Comparison of ENCODE assay signal across 11 cellular contexts in genomic region chr5:171975262-171975876, GRCh38. TPM values are rescaled to one million over a fixed set of nuclear protein-coding genes. Genes with fewer than 3 reads are reported as not detected.
A peak's percentile ranks its signal among the peaks of the same experiment; 100 is the strongest.
DNase-seq lines count a peak whose midpoint lies in the region; ATAC-seq and TF ChIP-seq lines count a peak whose summit lies in the region.
"Had no signal": no experiment of that assay in that cellular context is flagged by ENCODE, and none has a peak within 500 bp of the region (broad histone marks: within the 10 kb centered on the region; RNA-seq: fewer than 3 reads in every experiment).

No MANE protein-coding gene starts in this region.

- peaks cover 10% of the 10 kb centered on the region for H3K9me3 Mint-ChIP-seq in WTC11

- POLR2A ChIA-PET in WTC11 (lab: Charles Lee), result interaction anchor here (0.6 kb wide), 1 partner anchor 34 kb away, joined by 3 read pairs; no protein-coding TSS in a partner anchor

- no peak overlapping the region for H2AFZ ChIP-seq in smooth muscle cell (ENCODE audit: low read depth)

- no peak overlapping the region for H3K9ac ChIP-seq in smooth muscle cell (ENCODE audit: low read depth)

- H3K4me3 ChIP-seq in fibroblast of the aortic adventitia (ENCODE audit: low read depth, low read length) (no peak overlapping the region), smooth muscle cell (no peak overlapping the region)

- ATAC-seq in WTC11 (peak; percentile 78), SK-N-SH treated with all-trans-retinoic acid at 6 μM for 48 hours (no peak)

- peak; percentile 6 for DNase-seq in NCI-H2227 (lab: John Stamatoyannopoulos, UW; ENCODE audit: unreplicated experiment)
- no peak for DNase-seq in NCI-H2227 treated with DMSO at 0.1 percent for 48 hours (lab: John Stamatoyannopoulos, UW)
- DNase-seq in WTC11 (ENCODE audit: low spot score), result no peak
- peak; percentile 68 for DNase-seq in fibroblast of the aortic adventitia (ENCODE audit: low read depth)
- DNase-seq in smooth muscle cell (lab: John Stamatoyannopoulos, UW; ENCODE audit: unreplicated experiment), result no peak
- no peak for DNase-seq in mesenteric fat pad (ENCODE audit: low spot score)
- no peak for DNase-seq in NCI-H1694 treated with DMSO at 0.1 percent for 48 hours (lab: John Stamatoyannopoulos, UW)
- DNase-seq: 8988T; activated CD4-positive, alpha-beta T cell treated with anti-CD3 and anti-CD28 coated beads, Interleukin-2, amount 50 U/mL, for 4 hours; stimulated activated CD4-positive, alpha-beta T cell treated with anti-CD3 and anti-CD28 coated beads, Interleukin-15, amount 100 ng/mL, for 24 hours had no signal

- H3K4me3 Mint-ChIP-seq in WTC11, result 0 out of 2 replicates have a peak overlapping the region, but pooled peaks have one; percentile 2

- peak overlapping the region; percentile 1 for H3K27ac ChIP-seq in smooth muscle cell (ENCODE audit: low read depth)

- no peaks in the 10 kb centered on the region for H3K27me3 ChIP-seq in smooth muscle cell (ENCODE audit: low read depth)

- H3K4me1 ChIP-seq in smooth muscle cell (ENCODE audit: low read depth), result peaks cover 22% of the 10 kb centered on the region

- no peak overlapping the region for H3K4me2 ChIP-seq in smooth muscle cell

- peak overlapping the region; percentile 94 for H3K27ac Mint-ChIP-seq in WTC11

- peaks cover 14% of the 10 kb centered on the region for H3K36me3 Mint-ChIP-seq in WTC11

- no peaks in the 10 kb centered on the region for H3F3A ChIP-seq in smooth muscle cell (ENCODE audit: low read depth)

- peaks cover 82% of the 10 kb centered on the region for H3K4me1 Mint-ChIP-seq in WTC11

- TF ChIP-seq CTCF in WTC11 (IDR thresholded peaks at IDR 0.05), result no peak
- TF ChIP-seq CTCF in fibroblast of the aortic adventitia (IDR thresholded peaks at IDR 0.05; ENCODE audit: insufficient read depth, low read length), result no peak
- no peak for TF ChIP-seq CTCF in smooth muscle cell (IDR thresholded peaks at IDR 0.05; ENCODE audit: borderline replicate concordance, insufficient read depth, poor library complexity, severe bottlenecking)

- peaks cover 99% of the 10 kb centered on the region for H4K20me1 ChIP-seq in smooth muscle cell (ENCODE audit: low read depth)

- CTCF ChIA-PET in WTC11 (lab: Charles Lee), result no interaction called here

- no peaks in the 10 kb centered on the region for H3K36me3 ChIP-seq in smooth muscle cell (ENCODE audit: low read depth)

- H3K9me3 ChIP-seq in smooth muscle cell (replicated peaks; ENCODE audit: low read depth), result no peaks in the 10 kb centered on the region

- peaks cover 5% of the 10 kb centered on the region; the same call in 1 of the 2 replicates for H3K27me3 Mint-ChIP-seq in WTC11 (ENCODE audit: low read depth)

- H3K79me2 ChIP-seq in smooth muscle cell (ENCODE audit: low read depth), result peaks cover 97% of the 10 kb centered on the region

- WGBS in smooth muscle cell (ENCODE audit: low lambda C conversion rate), result 68% methylated on average over 3 of the region's 3 CpGs

TF ChIP-seq in WTC11, 78 proteins besides CTCF, POLR2A, EP300 and RAD21 (continues in another document):
- TF ChIP-seq KAT7 (CRISPR knock-in tag; IDR thresholded peaks at IDR 0.05; ENCODE audit: borderline replicate concordance), result no peak
- no peak for TF ChIP-seq USF2 (CRISPR knock-in tag; IDR thresholded peaks at IDR 0.05)
- no peak for TF ChIP-seq AFF4 (CRISPR knock-in tag; IDR thresholded peaks at IDR 0.05; ENCODE audit: borderline replicate concordance)

TF ChIP-seq in SK-N-SH treated with all-trans-retinoic acid at 6 μM for 48 hours, 23 proteins besides CTCF, POLR2A, EP300 and RAD21:
- no peak for TF ChIP-seq ZNF565 (CRISPR knock-in tag; conservative IDR thresholded peaks at IDR 0.05; ENCODE audit: low read depth)
- no peak for TF ChIP-seq BACH2 (CRISPR knock-in tag; IDR thresholded peaks at IDR 0.05; ENCODE audit: borderline replicate concordance)
- no peak for TF ChIP-seq GLIS3 (CRISPR knock-in tag; IDR thresholded peaks at IDR 0.05)
- no peak for TF ChIP-seq PPARA (CRISPR knock-in tag; IDR thresholded peaks at IDR 0.05; ENCODE audit: borderline replicate concordance)
- TF ChIP-seq ZNF8 (CRISPR knock-in tag; IDR thresholded peaks at IDR 0.05), result no peak
- TF ChIP-seq ZFP30 (CRISPR knock-in tag; IDR thresholded peaks at IDR 0.05), result no peak
- TF ChIP-seq ZFP3 (CRISPR knock-in tag; IDR thresholded peaks at IDR 0.05), result no peak
- TF ChIP-seq TOX (CRISPR knock-in tag; IDR thresholded peaks at IDR 0.05; ENCODE audit: borderline replicate concordance), result no peak
- TF ChIP-seq PATZ1 (CRISPR knock-in tag; IDR thresholded peaks at IDR 0.05; ENCODE audit: borderline replicate concordance), result no peak
- no peak for TF ChIP-seq ZC3H10 (CRISPR knock-in tag; IDR thresholded peaks at IDR 0.05)
- no peak for TF ChIP-seq TSHZ2 (CRISPR knock-in tag; IDR thresholded peaks at IDR 0.05)
- TF ChIP-seq CSDC2 (CRISPR knock-in tag; IDR thresholded peaks at IDR 0.05), result no peak
- no peak for TF ChIP-seq ZNF70 (CRISPR knock-in tag; IDR thresholded peaks at IDR 0.05)
- no peak for TF ChIP-seq OSR1 (CRISPR knock-in tag; IDR thresholded peaks at IDR 0.05)
- no peak for TF ChIP-seq ESRRG (CRISPR knock-in tag; IDR thresholded peaks at IDR 0.05)
- TF ChIP-seq RARB (CRISPR knock-in tag; IDR thresholded peaks at IDR 0.05), result no peak
- TF ChIP-seq SNAI2 (CRISPR knock-in tag; IDR thresholded peaks at IDR 0.05), result no peak
- no peak for TF ChIP-seq ARNTL (CRISPR knock-in tag; IDR thresholded peaks at IDR 0.05; ENCODE audit: borderline replicate concordance, low read depth)
- TF ChIP-seq CREB5 (CRISPR knock-in tag; IDR thresholded peaks at IDR 0.05; ENCODE audit: low read depth), result no peak
- TF ChIP-seq ISL1 (CRISPR knock-in tag; IDR thresholded peaks at IDR 0.05), result no peak

RNA-seq across cellular contexts. Expression of gene FBXW11, which starts 31.1 kb away (rescaled TPM):
- total RNA-seq in WTC11 (2021) (48.4 to 52.2 TPM (median 51.2 TPM) in 3 replicates), fibroblast of the aortic adventitia (ENCODE audit: low replicate concordance) (64.8 and 68.4 TPM in 2 replicates), smooth muscle cell (83.0 and 83.7 TPM in 2 replicates), mesenteric fat pad (43.9 TPM)
- polyA plus RNA-seq in smooth muscle cell, result 27.4 and 30.6 TPM in 2 replicates

Comparison
In these comparisons a context has a peak if more than half of its experiments do, and no peak if none do; other contexts are left out.
1. DNase-seq: peak in NCI-H2227 (single experiment) and fibroblast of the aortic adventitia (single experiment); none in NCI-H2227 treated with DMSO at 0.1 percent for 48 hours (single experiment), WTC11 (single experiment), smooth muscle cell (single experiment), mesenteric fat pad (single experiment) and NCI-H1694 treated with DMSO at 0.1 percent for 48 hours (single experiment).